In genomic region chr13:58300224-58300623, GRCh38 we compare ENCODE assay signal across 17 cellular contexts.
"Had no signal": no experiment of that assay in that cellular context is flagged by ENCODE, and none has a peak within 500 bp of the region (broad histone marks: within the 10 kb centered on the region; RNA-seq: fewer than 3 reads in every experiment).

No MANE protein-coding gene starts in this region.

- H3K27ac ChIP-seq: SJSA1, SK-N-MC had no signal

- H3K9me3 ChIP-seq: SJSA1 had no signal

- H3K4me1 ChIP-seq: SJSA1 had no signal

- DNase-seq: KBM-7, NCI-H1436, NCI-H187, NCI-H2029, NCI-H2081 treated with DMSO at 0.1 percent for 48 hours, NCI-H2171, NCI-H226, NCI-H446, NCI-H510A, NCI-H524 treated with DMSO at 0.1 percent for 48 hours, NCI-H774, Right ventricle myocardium superior, RPMI8226, SIG-M5, SW 1271 had no signal

- H3K27me3 ChIP-seq: SJSA1 had no signal

- H3K36me3 ChIP-seq: SJSA1 had no signal

- H3K4me3 ChIP-seq: SJSA1, SK-N-MC had no signal
